Comparison of ENCODE assay signal across 9 cellular contexts in genomic region chr14:41285193-41285748, GRCh38.
A peak's percentile ranks its signal among the peaks of the same experiment; 100 is the strongest.
DNase-seq lines count a peak whose midpoint lies in the region; ATAC-seq and TF ChIP-seq lines count a peak whose summit lies in the region.
"Had no signal": no experiment of that assay in that cellular context is flagged by ENCODE, and none has a peak within 500 bp of the region (broad histone marks: within the 10 kb centered on the region; RNA-seq: fewer than 3 reads in every experiment).

No MANE protein-coding gene starts in this region.

- TF ChIP-seq POLR2A in body of pancreas (IDR thresholded peaks at IDR 0.05) (no peak), prostate gland (IDR thresholded peaks at IDR 0.05) (no peak)

- ATAC-seq in body of pancreas (no peak), GM19351 (IDR thresholded peaks at IDR 0.05; ENCODE audit: unreplicated experiment) (no peak), GM19397 (IDR thresholded peaks at IDR 0.05; ENCODE audit: unreplicated experiment) (no peak)

- H3K4me3 ChIP-seq in body of pancreas (no peak overlapping the region), prostate gland (no peak overlapping the region)

- intact Hi-C loops in body of pancreas (cut with DNase I), result no loop called here
- intact Hi-C loops in prostate gland (cut with DNase I), result no loop called here

- H3K36me3 ChIP-seq in body of pancreas (replicated peaks in 1 of 2; ENCODE audit: insufficient read depth in 1 of 2, low read depth in 2 of 2) (no peaks in the 10 kb centered on the region), prostate gland (no peaks in the 10 kb centered on the region)

- H3K4me1 ChIP-seq in body of pancreas, result no peaks in the 10 kb centered on the region
- no peaks in the 10 kb centered on the region for H3K4me1 ChIP-seq in prostate gland (replicated peaks)

- H3K9me3 ChIP-seq in body of pancreas (no peaks in the 10 kb centered on the region), prostate gland (no peaks in the 10 kb centered on the region)

- no peaks in the 10 kb centered on the region for H3K27me3 ChIP-seq in body of pancreas
- H3K27me3 ChIP-seq in prostate gland (replicated peaks; ENCODE audit: insufficient read depth), result no peaks in the 10 kb centered on the region

- H3K27ac ChIP-seq in body of pancreas (no peak overlapping the region), prostate gland (no peak overlapping the region)

- WGBS in body of pancreas, 2 donors, result 11 to 24% methylated on average over 4 of the region's 4 CpGs
- 9% methylated on average over 4 of the region's 4 CpGs for WGBS in prostate gland

- TF ChIP-seq CTCF in body of pancreas (IDR thresholded peaks at IDR 0.05) (no peak), prostate gland (IDR thresholded peaks at IDR 0.05) (no peak)

- DNase-seq in SHP77 treated with DMSO at 0.1 percent for 48 hours (lab: John Stamatoyannopoulos, UW), result peak; percentile 6
- no peak for DNase-seq in SHP77 (lab: John Stamatoyannopoulos, UW)
- DNase-seq in NCI-H2171 (lab: John Stamatoyannopoulos, UW), result peak; percentile 88
- peak; percentile 13 to 34 (median 14) for DNase-seq in body of pancreas
- DNase-seq in prostate gland (ENCODE audit: low spot score), result peak; percentile 4
- no peak for DNase-seq in NCI-H128 (lab: John Stamatoyannopoulos, UW; ENCODE audit: unreplicated experiment)
- DNase-seq: activated naive CD4-positive, alpha-beta T cell treated with Interleukin-2 at 50 U/mL for 16 hours had no signal

Comparison
In these comparisons a context has a peak if more than half of its experiments do, and no peak if none do; other contexts are left out.
1. DNase-seq: peak in SHP77 treated with DMSO at 0.1 percent for 48 hours (single experiment), NCI-H2171 (single experiment), body of pancreas (4 of 4) and prostate gland (single experiment); none in SHP77 (0 of 2) and NCI-H128 (single experiment).